ENCODE assay signal across 24 cellular contexts in genomic region chr2:673016-673415, GRCh38. TPM values are rescaled to one million over a fixed set of nuclear protein-coding genes. Genes with fewer than 3 reads are reported as not detected.
DNase-seq lines count a peak whose midpoint lies in the region; ATAC-seq and TF ChIP-seq lines count a peak whose summit lies in the region.
"Had no signal": no experiment of that assay in that cellular context is flagged by ENCODE, and none has a peak within 500 bp of the region (broad histone marks: within the 10 kb centered on the region; RNA-seq: fewer than 3 reads in every experiment).

No MANE protein-coding gene starts in this region.

- H3K4me3 Mint-ChIP-seq in activated CD8-positive, alpha-beta T cell treated with anti-CD3 and anti-CD28 coated beads for 36 hours, result no peak overlapping the region
- H3K4me3 Mint-ChIP-seq in activated CD8-positive, alpha-beta T cell treated with anti-CD3 and anti-CD28 coated beads, Interleukin-2, amount 10 ng/mL, durations not matched to agents 7 days and 5 days, result no peak overlapping the region
- H3K4me3 Mint-ChIP-seq in IgD-negative memory B cell, result peak overlapping the region; percentile 30 to 76 (median 50)
- no peak overlapping the region for H3K4me3 Mint-ChIP-seq in chondrocyte (ENCODE audit: unreplicated experiment)
- H3K4me3 Mint-ChIP-seq: activated CD8-positive, alpha-beta memory T cell treated with anti-CD3 and anti-CD28 coated beads, Interleukin-2, amount 10 ng/mL, durations not matched to agents 7 days and 5 days; activated naive CD8-positive, alpha-beta T cell treated with anti-CD3 and anti-CD28 coated beads for 36 hours had no signal

- H3K9me3 ChIP-seq in trophoblast cell (ENCODE audit: insufficient read depth, low read depth, low read length), result peaks cover 1% of the 10 kb centered on the region
- H3K9me3 ChIP-seq: ascending aorta, BE2C, heart right ventricle, SJCRH30, upper lobe of right lung had no signal

- no peak overlapping the region for H2BK120ac ChIP-seq in trophoblast cell (ENCODE audit: insufficient read depth, low read length, poor library complexity)

- WGBS in trophoblast cell (ENCODE audit: extremely low coverage, insufficient coverage, insufficient read length), result no CpG with 5 or more reads among the region's 9 CpGs

- H3K4me1 Mint-ChIP-seq in activated CD8-positive, alpha-beta T cell treated with anti-CD3 and anti-CD28 coated beads for 36 hours (ENCODE audit: low read depth), result peaks cover 32% of the 10 kb centered on the region
- H3K4me1 Mint-ChIP-seq in activated CD8-positive, alpha-beta T cell treated with anti-CD3 and anti-CD28 coated beads, Interleukin-2, amount 10 ng/mL, durations not matched to agents 7 days and 5 days (ENCODE audit: low read depth), result peaks cover 35% of the 10 kb centered on the region
- H3K4me1 Mint-ChIP-seq in IgD-negative memory B cell (peaks cover 14 to 38% (median 28%) of the 10 kb centered on the region in 3 donors), chondrocyte (ENCODE audit: low read depth) (peaks cover 57% of the 10 kb centered on the region)

- no peak overlapping the region for H3K14ac ChIP-seq in trophoblast cell (ENCODE audit: low read length)

- H3K9me3 Mint-ChIP-seq in activated CD8-positive, alpha-beta T cell treated with anti-CD3 and anti-CD28 coated beads for 36 hours, result no peaks in the 10 kb centered on the region
- H3K9me3 Mint-ChIP-seq in activated CD8-positive, alpha-beta T cell treated with anti-CD3 and anti-CD28 coated beads, Interleukin-2, amount 10 ng/mL, durations not matched to agents 7 days and 5 days (ENCODE audit: insufficient read depth), result peaks cover 1% of the 10 kb centered on the region
- H3K9me3 Mint-ChIP-seq in IgD-negative memory B cell (peaks cover 0 to 1% (median 0%) of the 10 kb centered on the region in 3 donors), chondrocyte (ENCODE audit: low read depth) (no peaks in the 10 kb centered on the region)
- H3K9me3 Mint-ChIP-seq: activated naive CD8-positive, alpha-beta T cell treated with anti-CD3 and anti-CD28 coated beads for 36 hours had no signal

- no peak overlapping the region for H3K4me2 ChIP-seq in trophoblast cell (ENCODE audit: low read length)

- CTCF ChIA-PET in activated CD8-positive, alpha-beta T cell treated with anti-CD3 and anti-CD28 coated beads for 36 hours (lab: Charles Lee), result interaction anchor here (1.4 kb wide), 1 partner anchor 10 kb away, joined by 3 read pairs; no protein-coding TSS in a partner anchor
- CTCF ChIA-PET in activated CD8-positive, alpha-beta T cell treated with anti-CD3 and anti-CD28 coated beads, Interleukin-2, amount 10 ng/mL, durations not matched to agents 7 days and 5 days (lab: Charles Lee), result no interaction called here

- no peak overlapping the region for H3K4ac ChIP-seq in trophoblast cell (ENCODE audit: low read depth, low read length)

- peaks cover 10 to 11% of the 10 kb centered on the region in 2 experiments for H3K4me1 ChIP-seq in trophoblast cell (ENCODE audit: control insufficient read depth in 1 of 2, insufficient read depth in 2 of 2, low read length in 2 of 2)
- H3K4me1 ChIP-seq: ascending aorta, BE2C had no signal

- H3K4me3 ChIP-seq in trophoblast cell (ENCODE audit: low read depth, low read length), result no peak overlapping the region
- H3K4me3 ChIP-seq: ascending aorta, heart right ventricle, K562, SJCRH30, upper lobe of right lung had no signal

- H3K18ac ChIP-seq in trophoblast cell (ENCODE audit: low read length), result peak overlapping the region; percentile 8

- H2BK5ac ChIP-seq in trophoblast cell (ENCODE audit: low read depth, low read length, poor library complexity), result no peak overlapping the region

- no peak overlapping the region for H2AK5ac ChIP-seq in trophoblast cell (ENCODE audit: low read length)

- no peak overlapping the region for H3K9ac ChIP-seq in trophoblast cell (ENCODE audit: low read length)

- H3K27me3 ChIP-seq in trophoblast cell (ENCODE audit: insufficient read depth, low read length), result no peaks in the 10 kb centered on the region
- H3K27me3 ChIP-seq: ascending aorta, BE2C, heart right ventricle, SJCRH30, upper lobe of right lung had no signal

- H3K79me2 ChIP-seq in trophoblast cell (ENCODE audit: control insufficient read depth, insufficient read depth, low read length, poor library complexity), result peaks cover 5% of the 10 kb centered on the region

- H3K27me3 Mint-ChIP-seq in activated CD8-positive, alpha-beta T cell treated with anti-CD3 and anti-CD28 coated beads for 36 hours, result no peaks in the 10 kb centered on the region
- H3K27me3 Mint-ChIP-seq in activated CD8-positive, alpha-beta T cell treated with anti-CD3 and anti-CD28 coated beads, Interleukin-2, amount 10 ng/mL, durations not matched to agents 7 days and 5 days (ENCODE audit: low read depth), result no peaks in the 10 kb centered on the region
- H3K27me3 Mint-ChIP-seq in IgD-negative memory B cell, result no peaks in the 10 kb centered on the region
- no peaks in the 10 kb centered on the region for H3K27me3 Mint-ChIP-seq in chondrocyte (ENCODE audit: low read depth)
- H3K27me3 Mint-ChIP-seq: activated CD8-positive, alpha-beta memory T cell treated with anti-CD3 and anti-CD28 coated beads, Interleukin-2, amount 10 ng/mL, durations not matched to agents 7 days and 5 days; activated naive CD8-positive, alpha-beta T cell treated with anti-CD3 and anti-CD28 coated beads for 36 hours had no signal

- intact Hi-C loops in activated CD8-positive, alpha-beta T cell treated with anti-CD3 and anti-CD28 coated beads for 36 hours (cut with micrococcal nuclease), result no loop called here

- H3K27ac Mint-ChIP-seq in activated CD8-positive, alpha-beta T cell treated with anti-CD3 and anti-CD28 coated beads for 36 hours, result peak overlapping the region; percentile 46
- no peak overlapping the region for H3K27ac Mint-ChIP-seq in activated CD8-positive, alpha-beta T cell treated with anti-CD3 and anti-CD28 coated beads, Interleukin-2, amount 10 ng/mL, durations not matched to agents 7 days and 5 days
- H3K27ac Mint-ChIP-seq in IgD-negative memory B cell (peak overlapping the region in 2 of 3 donors; percentile 75 to 84), chondrocyte (ENCODE audit: unreplicated experiment) (peak overlapping the region; percentile 45)
- H3K27ac Mint-ChIP-seq: activated naive CD8-positive, alpha-beta T cell treated with anti-CD3 and anti-CD28 coated beads for 36 hours had no signal

- no peak overlapping the region for H2BK12ac ChIP-seq in trophoblast cell (ENCODE audit: low read length)

- H3K79me1 ChIP-seq in trophoblast cell (ENCODE audit: low read length), result peaks cover 10% of the 10 kb centered on the region

- no peak for ATAC-seq in activated CD8-positive, alpha-beta T cell treated with anti-CD3 and anti-CD28 coated beads for 36 hours
- ATAC-seq in activated CD8-positive, alpha-beta T cell treated with anti-CD3 and anti-CD28 coated beads, Interleukin-2, amount 10 ng/mL, durations not matched to agents 7 days and 5 days, result no peak
- ATAC-seq in HG03565 (IDR thresholded peaks at IDR 0.05; ENCODE audit: unreplicated experiment), result no peak
- ATAC-seq: activated CD8-positive, alpha-beta memory T cell treated with anti-CD3 and anti-CD28 coated beads, Interleukin-2, amount 10 ng/mL, durations not matched to agents 7 days and 5 days; heart right ventricle; K562; Panc1; upper lobe of right lung had no signal

- no peak overlapping the region for H3K27ac ChIP-seq in trophoblast cell (ENCODE audit: low read depth, low read length)
- H3K27ac ChIP-seq: ascending aorta, SJCRH30, upper lobe of right lung had no signal

- H3K23ac ChIP-seq in trophoblast cell (ENCODE audit: low read length), result no peak overlapping the region

- H2AFZ ChIP-seq in trophoblast cell (ENCODE audit: insufficient read depth, low read length, poor library complexity), result no peak overlapping the region

- DNase-seq in activated CD8-positive, alpha-beta T cell treated with anti-CD3 and anti-CD28 coated beads for 36 hours, result no peak
- no peak for DNase-seq in activated CD8-positive, alpha-beta T cell treated with anti-CD3 and anti-CD28 coated beads, Interleukin-2, amount 10 ng/mL, durations not matched to agents 7 days and 5 days
- DNase-seq in chondrocyte (ENCODE audit: low spot score), result no peak
- no peak for DNase-seq in trophoblast cell
- no peak for DNase-seq in DMS53 (lab: John Stamatoyannopoulos, UW)
- no peak for DNase-seq in GM20000 (ENCODE audit: low spot score)
- DNase-seq: activated CD8-positive, alpha-beta memory T cell treated with anti-CD3 and anti-CD28 coated beads, Interleukin-2, amount 10 ng/mL, durations not matched to agents 7 days and 5 days; activated naive CD8-positive, alpha-beta T cell treated with anti-CD3 and anti-CD28 coated beads for 36 hours; BE2C; central memory CD4-positive, alpha-beta T cell; foreskin fibroblast; heart right ventricle; mammary epithelial cell; MM.1S; NCI-H524; occipital lobe; SJCRH30; substantia nigra; upper lobe of right lung had no signal

- TF ChIP-seq CTCF in activated CD8-positive, alpha-beta T cell treated with anti-CD3 and anti-CD28 coated beads for 36 hours (IDR thresholded peaks at IDR 0.05), result no peak
- TF ChIP-seq CTCF in chondrocyte (IDR thresholded peaks at IDR 0.05) (no peak), GM20000 (IDR thresholded peaks at IDR 0.05; ENCODE audit: extremely low read depth, missing control alignments) (no peak)

- H4K12ac ChIP-seq in trophoblast cell (ENCODE audit: low read depth, low read length), result no peak overlapping the region

- H3K36me3 Mint-ChIP-seq in activated CD8-positive, alpha-beta T cell treated with anti-CD3 and anti-CD28 coated beads for 36 hours (ENCODE audit: low read depth), result peaks cover 51% of the 10 kb centered on the region
- peaks cover 68% of the 10 kb centered on the region for H3K36me3 Mint-ChIP-seq in activated CD8-positive, alpha-beta T cell treated with anti-CD3 and anti-CD28 coated beads, Interleukin-2, amount 10 ng/mL, durations not matched to agents 7 days and 5 days (ENCODE audit: low read depth)
- H3K36me3 Mint-ChIP-seq in IgD-negative memory B cell (peaks cover 4% of the 10 kb centered on the region), chondrocyte (ENCODE audit: low read depth) (peaks cover 17% of the 10 kb centered on the region)

- H4K91ac ChIP-seq in trophoblast cell (ENCODE audit: low read depth, low read length), result no peak overlapping the region

- peaks cover 27 to 31% of the 10 kb centered on the region in 2 experiments for H3K36me3 ChIP-seq in trophoblast cell (ENCODE audit: control insufficient read depth in 1 of 2, insufficient read depth in 2 of 2, low read length in 2 of 2)

- POLR2A ChIA-PET in activated CD8-positive, alpha-beta T cell treated with anti-CD3 and anti-CD28 coated beads for 36 hours (lab: Charles Lee), result no interaction called here
- POLR2A ChIA-PET in activated CD8-positive, alpha-beta T cell treated with anti-CD3 and anti-CD28 coated beads, Interleukin-2, amount 10 ng/mL, durations not matched to agents 7 days and 5 days (lab: Charles Lee), result interaction anchor here (0.9 kb wide), 1 partner anchor 407 kb away, joined by 3 read pairs; no protein-coding TSS in a partner anchor

- H4K8ac ChIP-seq in trophoblast cell (ENCODE audit: low read depth, low read length), result no peak overlapping the region

RNA-seq across cellular contexts. Expression of gene TMEM18, which starts 4.2 kb away (rescaled TPM):
- 10 to 100 TPM; 34.0 to 34.6 TPM for total RNA-seq in activated CD8-positive, alpha-beta T cell treated with anti-CD3 and anti-CD28 coated beads for 36 hours
- 10 to 100 TPM; 31.1 to 32.0 TPM for total RNA-seq in activated CD8-positive, alpha-beta T cell treated with anti-CD3 and anti-CD28 coated beads, Interleukin-2, amount 10 ng/mL, durations not matched to agents 7 days and 5 days
- polyA plus RNA-seq in IgD-negative memory B cell, result 27.2 TPM
- 25.5 to 33.9 TPM (median 28.8 TPM) in 3 replicates for total RNA-seq in chondrocyte
- 19.0 and 19.9 TPM in 2 replicates for polyA plus RNA-seq in trophoblast cell (2013)

Comparison
In these comparisons a context has a peak if more than half of its experiments do, and no peak if none do; other contexts are left out.
1. H3K4me3 Mint-ChIP-seq: peak in IgD-negative memory B cell (4 of 4); none in activated CD8-positive, alpha-beta T cell treated with anti-CD3 and anti-CD28 coated beads for 36 hours (single experiment), activated CD8-positive, alpha-beta T cell treated with anti-CD3 and anti-CD28 coated beads, Interleukin-2, amount 10 ng/mL, durations not matched to agents 7 days and 5 days (single experiment) and chondrocyte (single experiment).